Comparison of ENCODE assay signal across 27 cellular contexts in the genomic region with DNA sequence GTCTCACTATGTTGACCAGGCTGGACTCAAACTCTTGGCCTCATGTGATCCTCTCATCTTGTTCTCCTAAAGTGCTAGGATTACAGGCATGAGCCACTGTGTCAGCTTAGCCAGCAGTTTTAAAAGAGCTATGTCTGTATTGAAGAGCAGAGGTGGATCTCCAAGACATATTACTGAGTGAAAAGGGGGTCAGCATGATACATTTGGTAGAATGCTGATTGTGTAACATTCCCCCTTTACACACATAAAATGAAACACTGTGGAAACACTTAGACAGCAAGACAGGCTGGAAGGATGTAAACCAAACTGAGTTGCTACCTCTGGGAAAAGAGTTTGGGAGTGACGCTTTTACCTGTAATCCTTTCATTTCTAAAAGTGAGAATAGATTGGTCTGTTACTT. TPM values are rescaled to one million over a fixed set of nuclear protein-coding genes. Genes with fewer than 3 reads are reported as not detected.
"Had no signal": no experiment of that assay in that cellular context is flagged by ENCODE, and none has a peak within 500 bp of the region (broad histone marks: within the 10 kb centered on the region; RNA-seq: fewer than 3 reads in every experiment).

No MANE protein-coding gene starts in this region.

- ATAC-seq: activated T-cell treated with anti-CD3 and anti-CD28 coated beads, Interleukin-2, amount 50 U/mL, for 72 hours; Right ventricle myocardium inferior; T-cell had no signal

- H3K4me2 ChIP-seq: KMS-11 had no signal

- DNase-seq: activated CD4-positive, alpha-beta memory T cell treated with anti-CD3 and anti-CD28 coated beads, Interleukin-2, amount 10 ng/mL, durations not matched to agents 7 days and 5 days; activated CD4-positive, alpha-beta T cell treated with anti-CD3 and anti-CD28 coated beads, Interleukin-2, amount 50 U/mL, for 1 hour; activated CD4-positive, CD25-positive, alpha-beta regulatory T cell; activated gamma-delta T cell treated with Interleukin-2 at 50 U/mL for 16 hours; activated naive CD4-positive, alpha-beta T cell treated with anti-CD3 and anti-CD28 coated beads, Interleukin-2, amount 10 ng/mL, durations not matched to agents 7 days and 5 days; activated naive CD8-positive, alpha-beta T cell treated with anti-CD3 and anti-CD28 coated beads for 36 hours; activated T-cell treated with anti-CD3 and anti-CD28 coated beads for 4 hours; activated T-cell treated with anti-CD3 and anti-CD28 coated beads, Interleukin-2, amount 50 U/mL, for 72 hours; adrenal gland; NCI-H1092; NCI-H1417; NCI-H2029; NCI-H2107; NCI-H2171 treated with DMSO at 0.1 percent for 48 hours; NCI-H226; NCI-H526; NCI-H774; RPMI8226; T-cell had no signal

- H3K9me3 ChIP-seq: adrenal gland had no signal

- H3K36me3 ChIP-seq: adrenal gland had no signal

- H3K4me3 ChIP-seq: adrenal gland, SK-N-MC had no signal

- H3K9ac ChIP-seq: KMS-11 had no signal

- H3K27ac ChIP-seq: KMS-11, VCaP had no signal

RNA-seq across cellular contexts. Expression of a gene that starts 1.7 kb away (rescaled TPM):
- total RNA-seq: activated CD4-positive, alpha-beta memory T cell treated with anti-CD3 and anti-CD28 coated beads, Interleukin-2, amount 10 ng/mL, durations not matched to agents 7 days and 5 days; activated CD8-positive, alpha-beta memory T cell treated with anti-CD3 and anti-CD28 coated beads for 36 hours; activated naive CD8-positive, alpha-beta T cell treated with anti-CD3 and anti-CD28 coated beads for 36 hours; activated T-helper 2 cell treated with anti-CD3 and anti-CD28 coated beads, Interferon-gamma antibody, Interleukin-2, Interleukin-4, amounts not matched to agents 10 μg/mL and 5 μg/mL and 100 μg/mL, durations not matched to agents 14 hours and 24 hours and 36 hours; MCF 10A; T-helper 2 cell treated with Interferon-gamma antibody and Interleukin-4, amounts not matched to agents 100 ng/mL and 5 ng/mL, for 36 hours had no signal
